In the genomic region with DNA sequence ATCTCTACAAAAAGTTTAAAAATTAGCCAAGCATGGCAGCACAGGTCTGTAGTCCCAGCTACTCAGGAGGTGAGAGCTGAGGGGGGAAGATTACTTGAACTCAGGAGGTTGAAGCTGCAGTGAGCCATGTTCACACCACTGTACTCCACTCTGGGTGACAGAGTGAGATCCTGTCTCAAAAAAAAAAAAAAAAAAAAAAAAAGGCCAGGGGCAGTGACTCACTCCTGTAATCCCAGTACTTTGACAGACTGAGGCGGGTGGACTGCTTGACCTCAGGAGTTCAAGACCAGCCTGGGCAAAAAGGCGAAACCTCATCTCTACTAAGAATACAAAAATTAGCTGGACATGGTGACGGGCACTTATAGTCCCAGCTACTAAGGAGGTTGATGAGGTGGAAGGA, we compare ENCODE assay signal across 20 cellular contexts. TPM values are rescaled to one million over a fixed set of nuclear protein-coding genes. Genes with fewer than 3 reads are reported as not detected.
A peak's percentile ranks its signal among the peaks of the same experiment; 100 is the strongest.
DNase-seq lines count a peak whose midpoint lies in the region; ATAC-seq, FAIRE-seq and TF ChIP-seq lines count a peak whose summit lies in the region.
"Had no signal": no experiment of that assay in that cellular context is flagged by ENCODE, and none has a peak within 500 bp of the region (broad histone marks: within the 10 kb centered on the region; RNA-seq: fewer than 3 reads in every experiment).

No MANE protein-coding gene starts in this region.

- H3K79me2 ChIP-seq in K562 (ENCODE audit: control insufficient read depth, insufficient read depth, low read length), result peaks cover 27% of the 10 kb centered on the region

- H4K20me1 ChIP-seq in K562 (replicated peaks; ENCODE audit: control insufficient read depth, insufficient read depth, low read length), result no peaks in the 10 kb centered on the region

- no peaks in the 10 kb centered on the region for H3K9me1 ChIP-seq in K562 (ENCODE audit: control insufficient read depth, insufficient read depth, low read length)

- H3K4me1 ChIP-seq in HEK293 (ENCODE audit: control insufficient read depth, insufficient read depth, low read length) (no peaks in the 10 kb centered on the region), K562 (replicated peaks in 1 of 2; ENCODE audit: control insufficient read depth in 2 of 2, insufficient read depth in 2 of 2, low read length in 2 of 2) (no peaks in the 10 kb centered on the region)
- H3K4me1 ChIP-seq: sigmoid colon had no signal

- H3K27me3 ChIP-seq in K562 (ENCODE audit: control insufficient read depth in 2 of 2, insufficient read depth in 2 of 2, low read length in 2 of 2), result no peaks in the 10 kb centered on the region
- H3K27me3 ChIP-seq: BLaER1 treated with 17β-estradiol and CSF1 and Interleukin-3, amounts not matched to agents 10 nM and 100 nM; sigmoid colon had no signal

- CTCF ChIA-PET in HEK293 (lab: Yijun Ruan, JAX), result interaction anchor here (3.2 to 3.8 kb wide), 2 partner anchors 12 to 23 kb away, joined by 9 to 32 read pairs; no protein-coding TSS in a partner anchor
- CTCF ChIA-PET in K562 (lab: Yijun Ruan, JAX; ENCODE audit: low intra/inter-chr PET ratio), result no interaction called here

- no peak for TF ChIP-seq RAD21 in K562 (CRISPR knock-in tag; conservative IDR thresholded peaks at IDR 0.05 in 1 of 2, IDR thresholded peaks at IDR 0.05 in 1 of 2)

- no peaks in the 10 kb centered on the region for H3K9me3 ChIP-seq in HEK293 (ENCODE audit: control insufficient read depth, insufficient read depth, low read depth, low read length)
- no peaks in the 10 kb centered on the region for H3K9me3 ChIP-seq in K562 (replicated peaks; ENCODE audit: control insufficient read depth, insufficient read depth, low read depth, low read length)
- H3K9me3 ChIP-seq: BLaER1 treated with 17β-estradiol and CSF1 and Interleukin-3, amounts not matched to agents 10 nM and 100 nM; sigmoid colon; thoracic aorta had no signal

- no peak for FAIRE-seq in K562 (lab: Jason Lieb, UNC)

- DNase-seq in EH (ENCODE audit: low read depth) (peak; percentile 49), K562 (ENCODE audit: extremely low read depth in 1 of 4, low spot score in 3 of 4) (peak in 1 of 4 experiments; percentile 15), kidney tubule cell (ENCODE audit: low spot score) (peak; percentile 43), NCI-H748 (lab: John Stamatoyannopoulos, UW; ENCODE audit: unreplicated experiment) (no peak), NCI-H1092 (lab: John Stamatoyannopoulos, UW) (no peak), D341Med (ENCODE audit: low spot score) (no peak)
- DNase-seq: activated CD4-positive, CD25-positive, alpha-beta regulatory T cell treated with anti-CD3 and anti-CD28 coated beads, Interleukin-2, amount 50 U/mL, for 72 hours; activated T-cell treated with anti-CD3 and anti-CD28 coated beads for 4 hours; cerebellar nuclear complex; H7; NCI-H1105; NCI-H2171; NK-92 treated with Interleukin-12 subunit alpha and Interleukin-12 subunit beta, amount 100 ng/mL, for 24 hours; Right ventricle myocardium superior; sigmoid colon; stimulated activated CD4-positive, alpha-beta T cell treated with anti-CD3 and anti-CD28 coated beads, Interleukin-4, amount 100 ng/mL, for 1 hour; stimulated activated CD8-positive, alpha-beta memory T cell treated with anti-CD3 and anti-CD28 coated beads, Interleukin-4, amount 100 ng/mL, for 48 hours had no signal

- H3K36me3 ChIP-seq in HEK293 (ENCODE audit: control insufficient read depth in 2 of 2, insufficient read depth in 1 of 2, low read length in 2 of 2), result peaks cover 76 to 83% of the 10 kb centered on the region in 2 experiments
- peaks cover 81% of the 10 kb centered on the region for H3K36me3 ChIP-seq in K562 (ENCODE audit: control insufficient read depth, insufficient read depth, low read length)

- no peak overlapping the region for H3K27ac ChIP-seq in HEK293 (ENCODE audit: extremely low read depth, low read depth, low read length)
- H3K27ac ChIP-seq in K562 (ENCODE audit: extremely low read depth, low read depth, low read length), result no peak overlapping the region
- H3K27ac ChIP-seq: BLaER1 treated with 17β-estradiol and CSF1 and Interleukin-3, amounts not matched to agents 10 nM and 100 nM; sigmoid colon; thoracic aorta had no signal

- in situ Hi-C loops in K562 (cut with MboI), result no loop called here

- BruUV-seq in K562 (replicated peaks; lab: Mats Ljungman, UMichigan), result no TSS peak

- intact Hi-C loops in K562 (cut with micrococcal nuclease), result no loop called here

- H3K4me3 ChIP-seq in HEK293 (ENCODE audit: low read depth, low read length) (no peak overlapping the region), K562 (no peak overlapping the region)
- H3K4me3 ChIP-seq: BLaER1 treated with 17β-estradiol and CSF1 and Interleukin-3, amounts not matched to agents 10 nM and 100 nM; sigmoid colon; thoracic aorta had no signal

- TF ChIP-seq POLR2A in K562 (conservative IDR thresholded peaks at IDR 0.05), result no peak

- H3K4me2 ChIP-seq in K562 (ENCODE audit: insufficient read depth, low read length), result no peak overlapping the region
- H3K4me2 ChIP-seq: BLaER1 treated with 17β-estradiol and CSF1 and Interleukin-3, amounts not matched to agents 10 nM and 100 nM had no signal

- POLR2A ChIA-PET in HEK293 (lab: Yijun Ruan, JAX), result no interaction called here
- POLR2A ChIA-PET in K562 (lab: Yijun Ruan, JAX), result interaction anchor here (1.2 kb wide), 1 partner anchor 13 kb away, joined by 3 read pairs; no protein-coding TSS in a partner anchor

- ATAC-seq in K562, result peak; percentile 60

- no peak overlapping the region for H3K9ac ChIP-seq in K562 (ENCODE audit: insufficient read depth in 1 of 2, low read depth in 2 of 2, low read length in 2 of 2)
- H3K9ac ChIP-seq: BLaER1 treated with 17β-estradiol and CSF1 and Interleukin-3, amounts not matched to agents 10 nM and 100 nM had no signal

- TF ChIP-seq EP300 in K562 (IDR thresholded peaks at IDR 0.05; ENCODE audit: low read length), result no peak

- TF ChIP-seq CTCF in HEK293 (tag by site-specific recombination; IDR thresholded peaks at IDR 0.05) (no peak), K562 (IDR thresholded peaks at IDR 0.05 in 2 of 3, conservative IDR thresholded peaks at IDR 0.05 in 1 of 3; ENCODE audit: insufficient read depth in 2 of 3, low read depth in 1 of 3, low read length in 3 of 3) (no peak)

- WGBS in K562 (ENCODE audit: insufficient coverage, low coverage, missing lambda C conversion rate), result 81% methylated on average over 3 of the region's 3 CpGs

- H2AFZ ChIP-seq in K562 (ENCODE audit: low read depth, low read length), result no peak overlapping the region

TF ChIP-seq in HEK293, 187 proteins besides CTCF, POLR2A, EP300 and RAD21 (continues in another document):
- TF ChIP-seq, protein P1, sequence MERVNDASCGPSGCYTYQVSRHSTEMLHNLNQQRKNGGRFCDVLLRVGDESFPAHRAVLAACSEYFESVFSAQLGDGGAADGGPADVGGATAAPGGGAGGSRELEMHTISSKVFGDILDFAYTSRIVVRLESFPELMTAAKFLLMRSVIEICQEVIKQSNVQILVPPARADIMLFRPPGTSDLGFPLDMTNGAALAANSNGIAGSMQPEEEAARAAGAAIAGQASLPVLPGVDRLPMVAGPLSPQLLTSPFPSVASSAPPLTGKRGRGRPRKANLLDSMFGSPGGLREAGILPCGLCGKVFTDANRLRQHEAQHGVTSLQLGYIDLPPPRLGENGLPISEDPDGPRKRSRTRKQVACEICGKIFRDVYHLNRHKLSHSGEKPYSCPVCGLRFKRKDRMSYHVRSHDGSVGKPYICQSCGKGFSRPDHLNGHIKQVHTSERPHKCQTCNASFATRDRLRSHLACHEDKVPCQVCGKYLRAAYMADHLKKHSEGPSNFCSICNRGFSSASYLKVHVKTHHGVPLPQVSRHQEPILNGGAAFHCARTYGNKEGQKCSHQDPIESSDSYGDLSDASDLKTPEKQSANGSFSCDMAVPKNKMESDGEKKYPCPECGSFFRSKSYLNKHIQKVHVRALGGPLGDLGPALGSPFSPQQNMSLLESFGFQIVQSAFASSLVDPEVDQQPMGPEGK (tag by site-specific recombination; IDR thresholded peaks at IDR 0.05), result no peak

TF ChIP-seq in K562, 482 proteins besides CTCF, POLR2A, EP300 and RAD21:
- no peak for TF ChIP-seq ERF (CRISPR knock-in tag; IDR thresholded peaks at IDR 0.05)
- no peak for TF ChIP-seq STAG1 (CRISPR knock-in tag; IDR thresholded peaks at IDR 0.05; ENCODE audit: borderline replicate concordance)
- TF ChIP-seq ZNF384 (IDR thresholded peaks at IDR 0.05; ENCODE audit: low read depth, low read length), result peak; percentile 81
- no peak for TF ChIP-seq SMARCA4 (IDR thresholded peaks at IDR 0.05)

RNA-seq across cellular contexts. Expression of a gene that starts 37.0 kb away (rescaled TPM):
- total RNA-seq in K562 (2011; cell fraction: chromatin; rRNA removed; ENCODE audit: low replicate concordance), result 52.0 and 148 TPM in 2 replicates
- 31.0 and 34.6 TPM in 2 replicates for total RNA-seq in K562 (2011; cell fraction: nucleolus; rRNA removed)
- 58.1 and 92.7 TPM in 2 replicates for total RNA-seq in K562 (2011; cell fraction: nucleoplasm; rRNA removed)
- total RNA-seq in K562 (2014; rRNA removed), result 14.9 and 18.0 TPM in 2 replicates
- 33.3 and 46.5 TPM in 2 replicates for total RNA-seq in K562 (2014; rRNA removed; fragmentation: Illumina TruSeq; extraction: Trizol)
- total RNA-seq in K562 (2015; rRNA removed; fragmentation: Illumina TruSeq; extraction: Trizol), result 22.3 and 25.5 TPM in 2 replicates
- 53.3 and 56.7 TPM in 2 replicates for total RNA-seq in K562 (2021)
- 55.9 and 61.9 TPM in 2 replicates for polyA plus RNA-seq in K562 (2011; rRNA removed)
- polyA plus RNA-seq in K562 (2011; cell fraction: cytosol; rRNA removed), result 41.9 and 45.4 TPM in 2 replicates
- 33.0 and 42.9 TPM in 2 replicates for polyA plus RNA-seq in K562 (2011; cell fraction: nucleus; rRNA removed)
- 31.0 and 33.6 TPM in 2 replicates for polyA plus RNA-seq in K562 (2012)
- 32.7 and 35.2 TPM in 2 replicates for polyA plus RNA-seq in K562 (2014; fragmentation: Illumina TruSeq; extraction: Trizol)
- 10 to 100 TPM; 13.4 to 15.8 TPM for polyA plus RNA-seq in K562 (2014; fragmentation: Nextera tagmentation; extraction: Ambion mirVana)
- 28.3 and 31.3 TPM in 2 replicates for polyA plus RNA-seq in K562 (2014; rRNA removed)
- 215 and 217 TPM in 2 replicates for polyA minus RNA-seq in K562 (2011; rRNA and poly(A)+ RNA removed)
- 63.1 and 74.2 TPM in 2 replicates for polyA minus RNA-seq in K562 (2011; cell fraction: cytosol; rRNA and poly(A)+ RNA removed)
- polyA minus RNA-seq in K562 (2011; cell fraction: nucleus; rRNA and poly(A)+ RNA removed), result 59.4 and 93.3 TPM in 2 replicates

Comparison
In these comparisons a context has a peak if more than half of its experiments do, and no peak if none do; other contexts are left out.
1. DNase-seq: peak in EH (single experiment) and kidney tubule cell (single experiment); none in NCI-H748 (single experiment), NCI-H1092 (single experiment) and D341Med (single experiment).